ENCODE assay signal across 8 cellular contexts in the genomic region with DNA sequence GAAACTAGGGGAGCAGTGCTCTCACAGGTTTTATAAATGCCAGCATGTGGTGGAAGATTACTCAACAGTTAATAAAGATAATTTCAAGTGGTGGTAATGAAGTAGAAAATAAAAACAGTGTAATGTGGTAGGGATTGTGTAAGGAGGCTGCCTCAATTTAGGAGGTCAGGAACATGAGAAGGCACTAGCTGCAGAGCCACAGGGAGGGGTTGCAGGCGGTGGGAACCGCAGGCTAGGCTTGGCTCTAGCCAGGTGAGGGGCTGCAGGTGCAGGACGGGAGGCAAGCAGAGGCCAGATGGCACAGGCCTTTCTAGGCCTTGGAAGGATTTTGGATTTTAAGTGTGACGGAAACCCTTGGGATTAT. TPM values are rescaled to one million over a fixed set of nuclear protein-coding genes. Genes with fewer than 3 reads are reported as not detected.
DNase-seq lines count a peak whose midpoint lies in the region; ATAC-seq and TF ChIP-seq lines count a peak whose summit lies in the region.

No MANE protein-coding gene starts in this region.

- no peak overlapping the region for H3K27ac ChIP-seq in right cardiac atrium (ENCODE audit: low read length)
- H3K27ac ChIP-seq in sigmoid colon = peak overlapping the region; percentile 85 to 93 (median 88)

- no peak for TF ChIP-seq POLR2A in sigmoid colon (IDR thresholded peaks at IDR 0.05)

- H3K27me3 ChIP-seq in right cardiac atrium (ENCODE audit: control insufficient read depth, insufficient read depth) (no peaks in the 10 kb centered on the region), sigmoid colon (no peaks in the 10 kb centered on the region)

- H3K4me3 ChIP-seq in right cardiac atrium (ENCODE audit: low read length) (peak overlapping the region; percentile 92), sigmoid colon (peak overlapping the region; percentile 63 to 88 (median 70))

- no peak for TF ChIP-seq EP300 in sigmoid colon (IDR thresholded peaks at IDR 0.05)

- DNase-seq in ELR (ENCODE audit: low read depth) (peak; percentile 6), NCI-H1105 (lab: John Stamatoyannopoulos, UW) (peak; percentile 47), right cardiac atrium (peak in 1 of 3 donors; percentile 53), sigmoid colon (no peak)
- peak in 1 of 2 donors; percentile 8 for DNase-seq in activated naive CD4-positive, alpha-beta T cell treated with anti-CD3 and anti-CD28 coated beads, Interleukin-2, amount 50 U/mL, for 72 hours (ENCODE audit: low spot score in 2 of 2)
- no peak for DNase-seq in stimulated activated naive CD4-positive, alpha-beta T cell (lab: John Stamatoyannopoulos, UW)

- ATAC-seq in GM21528 (IDR thresholded peaks at IDR 0.05; ENCODE audit: low FRiP score, unreplicated experiment) (peak; percentile 28), right cardiac atrium (peak; percentile 16 to 21), GM18873 (IDR thresholded peaks at IDR 0.05; ENCODE audit: low FRiP score, unreplicated experiment) (no peak)
- no peak for ATAC-seq in activated naive CD4-positive, alpha-beta T cell treated with anti-CD3 and anti-CD28 coated beads, Interleukin-2, amount 50 U/mL, for 72 hours

- peaks cover 34 to 35% of the 10 kb centered on the region in 2 donors for H3K36me3 Mint-ChIP-seq in activated naive CD4-positive, alpha-beta T cell treated with anti-CD3 and anti-CD28 coated beads, Interleukin-2, amount 50 U/mL, for 72 hours

- TF ChIP-seq CTCF in sigmoid colon (IDR thresholded peaks at IDR 0.05) = no peak

- no peaks in the 10 kb centered on the region for H3K9me3 ChIP-seq in right cardiac atrium (ENCODE audit: control insufficient read depth, low read length)
- no peaks in the 10 kb centered on the region for H3K9me3 ChIP-seq in sigmoid colon

- 9% methylated on average over 4 of the region's 4 CpGs for WGBS in right cardiac atrium
- 2 to 12% methylated on average over 4 of the region's 4 CpGs for WGBS in sigmoid colon, 2 donors

- peaks cover 0 to 28% (median 3%) of the 10 kb centered on the region in 4 donors for H3K36me3 ChIP-seq in sigmoid colon

- H3K27ac Mint-ChIP-seq in activated naive CD4-positive, alpha-beta T cell treated with anti-CD3 and anti-CD28 coated beads, Interleukin-2, amount 50 U/mL, for 72 hours = peak overlapping the region; percentile 78 to 98

- intact Hi-C loops in right cardiac atrium (cut with DNase I) = no loop called here
- intact Hi-C loops in sigmoid colon (cut with DNase I) = loop anchor here (10.0 kb wide), 1 partner anchor 1944 kb away; no protein-coding TSS in a partner anchor

- H3K9me3 Mint-ChIP-seq in activated naive CD4-positive, alpha-beta T cell treated with anti-CD3 and anti-CD28 coated beads, Interleukin-2, amount 50 U/mL, for 72 hours = no peaks in the 10 kb centered on the region

- H3K4me1 ChIP-seq in right cardiac atrium (ENCODE audit: control insufficient read depth, insufficient read depth, low read length) (peaks cover 4% of the 10 kb centered on the region), sigmoid colon (peaks cover 0 to 51% (median 35%) of the 10 kb centered on the region in 4 donors)

RNA-seq across cellular contexts. Expression of gene METTL25, which starts 0.8 kb away (rescaled TPM):
- 1 to 10 TPM; 7.3 to 9.3 TPM for total RNA-seq in activated naive CD4-positive, alpha-beta T cell treated with anti-CD3 and anti-CD28 coated beads, Interleukin-2, amount 50 U/mL, for 72 hours
- 10 to 100 TPM; 12.2 to 20.5 (median 19.7) TPM for total RNA-seq in right cardiac atrium
- 4.1 TPM for polyA plus RNA-seq in right cardiac atrium
- total RNA-seq in sigmoid colon = 10 to 100 TPM; 22.7 to 59.9 (median 41.8) TPM
- polyA plus RNA-seq in sigmoid colon = 1 to 10 TPM; 3.9 to 6.6 (median 4.6) TPM

RNA-seq across cellular contexts. Expression of gene CCDC59, which starts 0.9 kb away (rescaled TPM):
- total RNA-seq in activated naive CD4-positive, alpha-beta T cell treated with anti-CD3 and anti-CD28 coated beads, Interleukin-2, amount 50 U/mL, for 72 hours = 10 to 100 TPM; 69.7 to 96.0 TPM
- 10 to 100 TPM; 24.2 to 34.1 (median 29.8) TPM for total RNA-seq in right cardiac atrium
- 45.1 TPM for polyA plus RNA-seq in right cardiac atrium
- total RNA-seq in sigmoid colon = 10 to 100 TPM; 60.4 to 91.8 (median 82.6) TPM
- 10 to 100 TPM; 40.2 to 46.1 (median 45.3) TPM for polyA plus RNA-seq in sigmoid colon

Comparison
In these comparisons a context has a peak if more than half of its experiments do, and no peak if none do; other contexts are left out.
1. DNase-seq: peak in ELR (single experiment) and NCI-H1105 (single experiment); none in sigmoid colon (single experiment) and stimulated activated naive CD4-positive, alpha-beta T cell (0 of 6).
2. ATAC-seq: peak in GM21528 (single experiment) and right cardiac atrium (2 of 2); none in activated naive CD4-positive, alpha-beta T cell treated with anti-CD3 and anti-CD28 coated beads, Interleukin-2, amount 50 U/mL, for 72 hours (0 of 2) and GM18873 (single experiment).